ENCODE assay signal across 18 cellular contexts in genomic region chr10:132300582-132300981, GRCh38.
"Had no signal": no experiment of that assay in that cellular context is flagged by ENCODE, and none has a peak within 500 bp of the region (broad histone marks: within the 10 kb centered on the region; RNA-seq: fewer than 3 reads in every experiment).

No MANE protein-coding gene starts in this region.

- H3K4me1 ChIP-seq: body of pancreas, esophagus muscularis mucosa, psoas muscle, testis had no signal

- H3K27me3 ChIP-seq: body of pancreas, esophagus muscularis mucosa, testis had no signal

- H3K4me3 ChIP-seq: body of pancreas, esophagus muscularis mucosa, psoas muscle, testis had no signal

- ATAC-seq: activated CD8-positive, alpha-beta memory T cell treated with anti-CD3 and anti-CD28 coated beads, Interleukin-2, amount 10 ng/mL, durations not matched to agents 7 days and 5 days; activated T-cell treated with anti-CD3 and anti-CD28 coated beads, Interleukin-2, amount 50 U/mL, for 4 hours; body of pancreas; left colon; natural killer cell; psoas muscle had no signal

- H3K36me3 ChIP-seq: esophagus muscularis mucosa had no signal

- H3K9me3 ChIP-seq: body of pancreas, esophagus muscularis mucosa, psoas muscle, testis had no signal

- H3K27ac ChIP-seq: body of pancreas, esophagus muscularis mucosa, psoas muscle, testis had no signal

- DNase-seq: activated CD4-positive, alpha-beta T cell treated with anti-CD3 and anti-CD28 coated beads for 1 hour; activated CD4-positive, alpha-beta T cell treated with anti-CD3 and anti-CD28 coated beads, Interleukin-2, amount 50 U/mL, for 48 hours; activated CD8-positive, alpha-beta memory T cell treated with anti-CD3 and anti-CD28 coated beads, Interleukin-2, amount 10 ng/mL, durations not matched to agents 7 days and 5 days; activated naive CD4-positive, alpha-beta T cell treated with Interleukin-2 at 50 U/mL for 16 hours; activated T-cell treated with anti-CD3 and anti-CD28 coated beads, Interleukin-2, amount 50 U/mL, for 4 hours; body of pancreas; cerebellar nuclear complex; immature natural killer cell; left colon; mammary epithelial cell; natural killer cell; occipital lobe; psoas muscle; stimulated activated CD4-positive, alpha-beta T cell treated with anti-CD3 and anti-CD28 coated beads, Interleukin-2, amount 100 ng/mL, for 48 hours; stimulated activated naive CD4-positive, alpha-beta T cell treated with Interleukin-2 at 50 U/mL for 16 hours; SW 1271; testis had no signal
